Comparison of ENCODE assay signal across 2 cellular contexts in the genomic region with DNA sequence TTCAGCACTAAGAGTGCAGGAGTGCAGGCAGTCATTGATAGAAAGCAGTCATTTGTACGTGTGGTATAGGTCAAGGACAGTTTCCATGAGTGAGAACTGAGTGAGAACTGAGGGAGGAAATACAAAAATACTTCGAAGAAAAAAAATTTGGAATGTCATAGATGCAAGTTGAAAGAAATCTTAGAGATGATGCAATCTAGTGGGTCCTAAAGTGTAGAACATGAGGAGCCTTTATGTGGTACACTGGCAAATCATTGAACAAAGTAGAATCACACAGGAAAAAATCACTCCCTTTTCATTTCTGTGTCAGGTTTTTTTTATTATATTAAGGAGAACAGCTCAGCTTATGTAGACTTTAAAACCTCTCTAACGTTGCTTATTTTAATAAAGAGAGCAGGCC.
TF ChIP-seq lines count a peak whose summit lies in the region.

No MANE protein-coding gene starts in this region.

TF ChIP-seq in IMR-90, 13 proteins besides CTCF, POLR2A, EP300 and RAD21:
- TF ChIP-seq CEBPB (IDR thresholded peaks at IDR 0.05; ENCODE audit: low read depth, low read length) (peak; percentile 48; the same call in 1 of the 2 replicates), NFE2L2 (IDR thresholded peaks at IDR 0.05; ENCODE audit: low read depth, low read length) (no peak), ELK1 (IDR thresholded peaks at IDR 0.05; ENCODE audit: borderline replicate concordance, low read depth, low read length) (no peak), SMC3 (IDR thresholded peaks at IDR 0.05; ENCODE audit: low read depth, low read length) (no peak)
TF ChIP-seq in IMR-90: peak in this region for 1.

TF ChIP-seq in GM12878, 131 proteins besides CTCF, POLR2A, EP300 and RAD21:
- TF ChIP-seq RUNX3 (IDR thresholded peaks at IDR 0.05; ENCODE audit: low read length) (0 out of 2 replicates have a peak, but pooled peaks have one; percentile 4), MLLT1 (IDR thresholded peaks at IDR 0.05) (no peak), ATF2 (IDR thresholded peaks at IDR 0.05; ENCODE audit: low read length) (0 out of 2 replicates have a peak, but pooled peaks have one; percentile 15)
